Comparison of ENCODE assay signal across 1 cellular context in genomic region chr3:141174683-141175082, GRCh38.
TF ChIP-seq lines count a peak whose summit lies in the region.

No MANE protein-coding gene starts in this region.

TF ChIP-seq in GM23338, 12 proteins besides CTCF, POLR2A, EP300 and RAD21 (continued from another document):
- TF ChIP-seq ZNF462 (CRISPR knock-in tag; IDR thresholded peaks at IDR 0.05): no peak
